In genomic region chr12:57770734-57771133, GRCh38 we compare ENCODE assay signal across 9 cellular contexts. TPM values are rescaled to one million over a fixed set of nuclear protein-coding genes. Genes with fewer than 3 reads are reported as not detected.
DNase-seq lines count a peak whose midpoint lies in the region; ATAC-seq and TF ChIP-seq lines count a peak whose summit lies in the region.
"Had no signal": no experiment of that assay in that cellular context is flagged by ENCODE, and none has a peak within 500 bp of the region (broad histone marks: within the 10 kb centered on the region; RNA-seq: fewer than 3 reads in every experiment).

No MANE protein-coding gene starts in this region.

- no peak overlapping the region for H3K18ac ChIP-seq in mesenchymal stem cell (ENCODE audit: low read depth in 1 of 2, low read length in 2 of 2)

- H3K4me3 Mint-ChIP-seq in CD14-positive monocyte: no peak overlapping the region
- H3K4me3 Mint-ChIP-seq in activated CD8-positive, alpha-beta T cell treated with anti-CD3 and anti-CD28 coated beads for 36 hours: peak overlapping the region; percentile 99

- no peaks in the 10 kb centered on the region for H3K9me3 ChIP-seq in HUES48 (ENCODE audit: control insufficient read depth, insufficient read depth, low read length)
- H3K9me3 ChIP-seq in mesenchymal stem cell (ENCODE audit: control insufficient read depth, low read length): no peaks in the 10 kb centered on the region
- H3K9me3 ChIP-seq in uterus: no peaks in the 10 kb centered on the region

- no peak overlapping the region for H4K8ac ChIP-seq in mesenchymal stem cell (ENCODE audit: low read length)

- no peak overlapping the region for H2BK15ac ChIP-seq in mesenchymal stem cell (ENCODE audit: low read depth, poor library complexity, severe bottlenecking)

- H3K36me3 ChIP-seq in HUES48 (ENCODE audit: control insufficient read depth, insufficient read depth, low read length): peaks cover 33% of the 10 kb centered on the region
- H3K36me3 ChIP-seq in mesenchymal stem cell (ENCODE audit: control insufficient read depth in 1 of 2, insufficient read depth in 2 of 2, low read depth in 1 of 2, low read length in 2 of 2): peaks cover 25 to 41% of the 10 kb centered on the region in 2 experiments
- no peaks in the 10 kb centered on the region for H3K36me3 ChIP-seq in uterus

- TF ChIP-seq CTCF in CD14-positive monocyte (IDR thresholded peaks at IDR 0.05): no peak
- TF ChIP-seq CTCF in activated CD8-positive, alpha-beta T cell treated with anti-CD3 and anti-CD28 coated beads for 36 hours (IDR thresholded peaks at IDR 0.05): no peak
- TF ChIP-seq CTCF in uterus (IDR thresholded peaks at IDR 0.05): no peak

- TF ChIP-seq POLR2A in uterus (IDR thresholded peaks at IDR 0.05): no peak

- H3K36me3 Mint-ChIP-seq in CD14-positive monocyte: peaks cover 19 to 25% of the 10 kb centered on the region in 2 donors
- peaks cover 28% of the 10 kb centered on the region for H3K36me3 Mint-ChIP-seq in activated CD8-positive, alpha-beta T cell treated with anti-CD3 and anti-CD28 coated beads for 36 hours (ENCODE audit: low read depth)

- H3K27ac Mint-ChIP-seq in CD14-positive monocyte: peak overlapping the region in 6 of 7 donors; percentile 53 to 98 (median 78)
- H3K27ac Mint-ChIP-seq in activated CD8-positive, alpha-beta T cell treated with anti-CD3 and anti-CD28 coated beads for 36 hours: no peak overlapping the region

- no peak overlapping the region for H4K91ac ChIP-seq in mesenchymal stem cell (ENCODE audit: low read length)

- no peak overlapping the region for H3K27ac ChIP-seq in HUES48 (ENCODE audit: low read depth, low read length)
- H3K27ac ChIP-seq in mesenchymal stem cell (ENCODE audit: low read length, poor library complexity, severe bottlenecking): no peak overlapping the region
- H3K27ac ChIP-seq in uterus: no peak overlapping the region

- peaks cover 44% of the 10 kb centered on the region for H3K4me1 Mint-ChIP-seq in CD14-positive monocyte
- H3K4me1 Mint-ChIP-seq in activated CD8-positive, alpha-beta T cell treated with anti-CD3 and anti-CD28 coated beads for 36 hours (ENCODE audit: low read depth): peaks cover 21% of the 10 kb centered on the region

- intact Hi-C loops in CD14-positive monocyte (cut with micrococcal nuclease): loop anchor here in 1 of 2 donors (5.0 kb wide), 1 partner anchor 77 kb away; the partner anchor contains the start of gene CTDSP2
- intact Hi-C loops in activated CD8-positive, alpha-beta T cell treated with anti-CD3 and anti-CD28 coated beads for 36 hours (cut with micrococcal nuclease): no loop called here
- intact Hi-C loops in uterus (cut with DNase I; ENCODE audit: low total_unique reads): no loop called here

- H3K9ac ChIP-seq in HUES48 (ENCODE audit: low read depth, low read length) (no peak overlapping the region), mesenchymal stem cell (ENCODE audit: low read length) (peak overlapping the region; percentile 95)

- peaks cover 12% of the 10 kb centered on the region for H3K4me1 ChIP-seq in HUES48 (ENCODE audit: control insufficient read depth, insufficient read depth, low read length)
- H3K4me1 ChIP-seq in mesenchymal stem cell (ENCODE audit: control insufficient read depth, insufficient read depth, low read depth, low read length): peaks cover 23% of the 10 kb centered on the region
- H3K4me1 ChIP-seq in uterus: peaks cover 0 to 10% of the 10 kb centered on the region in 2 donors

- H3K27me3 Mint-ChIP-seq in CD14-positive monocyte (ENCODE audit: low read depth in 3 of 3): peaks cover 22 to 26% (median 25%) of the 10 kb centered on the region in 3 donors
- peaks cover 6% of the 10 kb centered on the region for H3K27me3 Mint-ChIP-seq in activated CD8-positive, alpha-beta T cell treated with anti-CD3 and anti-CD28 coated beads for 36 hours

- no peak for ATAC-seq in activated CD8-positive, alpha-beta T cell treated with anti-CD3 and anti-CD28 coated beads for 36 hours

- H2BK12ac ChIP-seq in mesenchymal stem cell (ENCODE audit: low read length in 2 of 2): no peak overlapping the region

- POLR2A ChIA-PET in activated CD8-positive, alpha-beta T cell treated with anti-CD3 and anti-CD28 coated beads for 36 hours (lab: Charles Lee): interaction anchor here (1.6 kb wide), 1 partner anchor 30 kb away, joined by 3 read pairs; no protein-coding TSS in a partner anchor

- no peak overlapping the region for H2AK5ac ChIP-seq in mesenchymal stem cell (ENCODE audit: low read length, severe bottlenecking)

- peaks cover 22% of the 10 kb centered on the region for H3K27me3 ChIP-seq in HUES48 (ENCODE audit: control insufficient read depth, insufficient read depth, low read length)
- H3K27me3 ChIP-seq in mesenchymal stem cell (ENCODE audit: control insufficient read depth in 1 of 2, insufficient read depth in 1 of 2, low read length in 2 of 2): peaks cover 19 to 21% of the 10 kb centered on the region in 2 experiments
- no peaks in the 10 kb centered on the region for H3K27me3 ChIP-seq in uterus

- 80% methylated on average over 4 of the region's 4 CpGs for WGBS in mesenchymal stem cell

- no peak overlapping the region for H3K4ac ChIP-seq in mesenchymal stem cell (ENCODE audit: low read depth in 1 of 2, low read length in 2 of 2)

- H3K9me3 Mint-ChIP-seq in CD14-positive monocyte: peaks cover 0 to 12% (median 0%) of the 10 kb centered on the region in 7 donors
- H3K9me3 Mint-ChIP-seq in activated CD8-positive, alpha-beta T cell treated with anti-CD3 and anti-CD28 coated beads for 36 hours: no peaks in the 10 kb centered on the region

- H2BK120ac ChIP-seq in mesenchymal stem cell (ENCODE audit: low read depth, low read length): no peak overlapping the region

- H2AFZ ChIP-seq in mesenchymal stem cell (ENCODE audit: low read depth, low read length): no peak overlapping the region

- peaks cover 15% of the 10 kb centered on the region for H3K79me1 ChIP-seq in mesenchymal stem cell (replicated peaks; ENCODE audit: low read length, poor library complexity, severe bottlenecking)

- H2BK5ac ChIP-seq in mesenchymal stem cell (ENCODE audit: low read depth, low read length, poor library complexity, severe bottlenecking): no peak overlapping the region

- CTCF ChIA-PET in activated CD8-positive, alpha-beta T cell treated with anti-CD3 and anti-CD28 coated beads for 36 hours (lab: Charles Lee): interaction anchor here (0.8 to 4.3 kb wide), 3 partner anchors 12 to 14 kb away, joined by 3 to 17 read pairs (median 6); partner anchors contain the start of gene TSFM

- H3K14ac ChIP-seq in mesenchymal stem cell (ENCODE audit: low read length in 2 of 2): no peak overlapping the region

- H3K4me3 ChIP-seq in HUES48 (ENCODE audit: low read depth, low read length): 0 out of 2 replicates have a peak overlapping the region, but pooled peaks have one; percentile 97
- H3K4me3 ChIP-seq in mesenchymal stem cell (ENCODE audit: insufficient read depth in 1 of 2, low read depth in 1 of 2, low read length in 2 of 2): peak overlapping the region in 1 of 2 experiments; percentile 98
- H3K4me3 ChIP-seq in uterus: no peak overlapping the region

- DNase-seq in CD14-positive monocyte (ENCODE audit: low spot score) (no peak), mesenchymal stem cell (no peak), uterus (no peak), NK-92 (lab: John Stamatoyannopoulos, UW; ENCODE audit: unreplicated experiment) (no peak), DMS79 (lab: John Stamatoyannopoulos, UW) (no peak)
- no peak for DNase-seq in activated CD8-positive, alpha-beta T cell treated with anti-CD3 and anti-CD28 coated beads for 36 hours
- DNase-seq in effector CD4-positive, alpha-beta T cell: no peak
- DNase-seq: substantia nigra had no signal

- H3K23ac ChIP-seq in mesenchymal stem cell (ENCODE audit: low read length in 2 of 2): no peak overlapping the region

- no peak overlapping the region for H3K4me2 ChIP-seq in mesenchymal stem cell (ENCODE audit: low read length, poor library complexity, severe bottlenecking)

RNA-seq across cellular contexts. Expression of gene METTL1, which starts 1.2 kb away (rescaled TPM):
- polyA plus RNA-seq in CD14-positive monocyte: 1 to 10 TPM; 3.4 to 3.7 TPM
- total RNA-seq in activated CD8-positive, alpha-beta T cell treated with anti-CD3 and anti-CD28 coated beads for 36 hours: 10 to 100 TPM; 29.6 to 34.1 TPM
- 8.6 TPM for polyA plus RNA-seq in mesenchymal stem cell (2013, experiment 1 of 2)
- polyA plus RNA-seq in mesenchymal stem cell (2013, experiment 2 of 2): 10.3 TPM
- 10 to 100 TPM in 3 of 4 donors, 1 to 10 TPM in 1; 5.1 to 22.4 (median 18.0) TPM for total RNA-seq in uterus

RNA-seq across cellular contexts. Expression of gene EEF1AKMT3, which starts 1.7 kb away (rescaled TPM):
- 1 to 10 TPM; 3.4 to 4.2 TPM for polyA plus RNA-seq in CD14-positive monocyte
- total RNA-seq in activated CD8-positive, alpha-beta T cell treated with anti-CD3 and anti-CD28 coated beads for 36 hours: 1 to 10 TPM; 4.0 to 4.3 TPM
- polyA plus RNA-seq in mesenchymal stem cell (2013, experiment 1 of 2): 6.7 TPM
- 6.8 TPM for polyA plus RNA-seq in mesenchymal stem cell (2013, experiment 2 of 2)
- total RNA-seq in uterus: 10 to 100 TPM in 2 of 4 donors, 1 to 10 TPM in 2; 2.3 to 15.5 (median 11.5) TPM

RNA-seq across cellular contexts. Expression of gene CYP27B1, which starts 3.9 kb away (rescaled TPM):
- polyA plus RNA-seq in CD14-positive monocyte: not detected
- 1 to 10 TPM; 7.6 to 7.9 TPM for total RNA-seq in activated CD8-positive, alpha-beta T cell treated with anti-CD3 and anti-CD28 coated beads for 36 hours
- polyA plus RNA-seq in mesenchymal stem cell (2013, experiment 1 of 2): 0.32 TPM
- 0.29 TPM for polyA plus RNA-seq in mesenchymal stem cell (2013, experiment 2 of 2)
- total RNA-seq in uterus: 1 to 10 TPM in 1 of 4 donors, under 1 TPM in 1, not detected in 2; 0.28 to 1.2 TPM

RNA-seq across cellular contexts. Expression of gene TSFM, which starts 11.9 kb away (rescaled TPM):
- 10 to 100 TPM; 21.8 to 22.6 TPM for polyA plus RNA-seq in CD14-positive monocyte
- 10 to 100 TPM; 46.3 to 47.3 TPM for total RNA-seq in activated CD8-positive, alpha-beta T cell treated with anti-CD3 and anti-CD28 coated beads for 36 hours
- 24.5 TPM for polyA plus RNA-seq in mesenchymal stem cell (2013, experiment 1 of 2)
- polyA plus RNA-seq in mesenchymal stem cell (2013, experiment 2 of 2): 25.4 TPM
- total RNA-seq in uterus: 10 to 100 TPM in 3 of 4 donors, 1 to 10 TPM in 1; 8.2 to 22.3 (median 16.7) TPM

RNA-seq across cellular contexts. Expression of gene MARCHF9, which starts 15.8 kb away (rescaled TPM):
- polyA plus RNA-seq in CD14-positive monocyte: under 1 TPM; 0.14 to 0.23 TPM
- total RNA-seq in activated CD8-positive, alpha-beta T cell treated with anti-CD3 and anti-CD28 coated beads for 36 hours: 10 to 100 TPM; 23.4 to 24.3 TPM
- 8.2 TPM for polyA plus RNA-seq in mesenchymal stem cell (2013, experiment 1 of 2)
- polyA plus RNA-seq in mesenchymal stem cell (2013, experiment 2 of 2): 8.2 TPM
- 1 to 10 TPM in 3 of 4 donors, not detected in 1; 5.1 to 7.6 (median 6.8) TPM for total RNA-seq in uterus
